ENCODE assay signal across 18 cellular contexts in genomic region chr5:126395627-126396026, GRCh38. TPM values are rescaled to one million over a fixed set of nuclear protein-coding genes. Genes with fewer than 3 reads are reported as not detected.
DNase-seq lines count a peak whose midpoint lies in the region; ATAC-seq and TF ChIP-seq lines count a peak whose summit lies in the region.
"Had no signal": no experiment of that assay in that cellular context is flagged by ENCODE, and none has a peak within 500 bp of the region (broad histone marks: within the 10 kb centered on the region; RNA-seq: fewer than 3 reads in every experiment).

No MANE protein-coding gene starts in this region.

- H3K4me1 ChIP-seq in GM23338 (ENCODE audit: insufficient read depth): no peaks in the 10 kb centered on the region
- peaks cover 18% of the 10 kb centered on the region for H3K4me1 ChIP-seq in SJSA1 (replicated peaks)
- H3K4me1 ChIP-seq in foreskin keratinocyte: peaks cover 15% of the 10 kb centered on the region
- H3K4me1 ChIP-seq: SJCRH30 had no signal

- no peaks in the 10 kb centered on the region for H3K27me3 Mint-ChIP-seq in GM23338 (ENCODE audit: insufficient read depth, low read depth, poor library complexity)
- no peaks in the 10 kb centered on the region for H3K27me3 Mint-ChIP-seq in osteocyte (ENCODE audit: unreplicated experiment)

- no peak for ATAC-seq in GM23338
- peak; percentile 49 for ATAC-seq in foreskin keratinocyte
- no peak for ATAC-seq in GM19035 (IDR thresholded peaks at IDR 0.05; ENCODE audit: unreplicated experiment)

- H3K27ac Mint-ChIP-seq in GM23338 (peak overlapping the region; percentile 82), osteocyte (ENCODE audit: unreplicated experiment) (peak overlapping the region; percentile 95)
- H3K27ac Mint-ChIP-seq: CD8-positive, alpha-beta memory T cell had no signal

- no peaks in the 10 kb centered on the region for H3K9me2 ChIP-seq in GM23338 (ENCODE audit: insufficient read depth)

- H3K4me1 Mint-ChIP-seq in GM23338 (peaks cover 7% of the 10 kb centered on the region), osteocyte (ENCODE audit: unreplicated experiment) (peaks cover 55% of the 10 kb centered on the region)
- H3K4me1 Mint-ChIP-seq: CD8-positive, alpha-beta memory T cell had no signal

- peaks cover 9% of the 10 kb centered on the region; the same call in 2 of the 3 replicates for H3K36me3 Mint-ChIP-seq in GM23338 (ENCODE audit: low read depth)
- H3K36me3 Mint-ChIP-seq in osteocyte (ENCODE audit: unreplicated experiment): peaks cover 11% of the 10 kb centered on the region

- H3K4me3 Mint-ChIP-seq in GM23338 (no peak overlapping the region), osteocyte (ENCODE audit: unreplicated experiment) (peak overlapping the region; percentile 54)
- H3K4me3 Mint-ChIP-seq: CD8-positive, alpha-beta memory T cell had no signal

- H3K27ac ChIP-seq in GM23338 (ENCODE audit: low read depth) (no peak overlapping the region), SJSA1 (peak overlapping the region; percentile 3; the same call in 1 of the 2 replicates), foreskin keratinocyte (peak overlapping the region; percentile 37)
- H3K27ac ChIP-seq: HL-60, PC-9, SJCRH30 had no signal

- H3K79me2 ChIP-seq in GM23338 (replicated peaks; ENCODE audit: insufficient read depth): no peaks in the 10 kb centered on the region

- no peaks in the 10 kb centered on the region for H4K20me1 ChIP-seq in GM23338 (replicated peaks; ENCODE audit: insufficient read depth)

- H3K27me3 ChIP-seq in GM23338 (ENCODE audit: insufficient read depth): no peaks in the 10 kb centered on the region
- no peaks in the 10 kb centered on the region for H3K27me3 ChIP-seq in SJSA1 (replicated peaks)
- no peaks in the 10 kb centered on the region for H3K27me3 ChIP-seq in foreskin keratinocyte
- H3K27me3 ChIP-seq: SJCRH30 had no signal

- no peak overlapping the region for H3K4me2 ChIP-seq in GM23338
- H3K4me2 ChIP-seq: PC-9 had no signal

- H3K36me3 ChIP-seq in GM23338 (ENCODE audit: insufficient read depth) (peaks cover 5% of the 10 kb centered on the region; the same call in 1 of the 2 replicates), SJSA1 (no peaks in the 10 kb centered on the region)
- H3K36me3 ChIP-seq: SJCRH30 had no signal

- H3K4me3 ChIP-seq in GM23338: no peak overlapping the region
- no peak overlapping the region for H3K4me3 ChIP-seq in SJSA1
- H3K4me3 ChIP-seq: PC-9, SJCRH30 had no signal

- no peaks in the 10 kb centered on the region for H3F3A ChIP-seq in GM23338 (replicated peaks; ENCODE audit: low read depth)

- no peak overlapping the region for H2AFZ ChIP-seq in GM23338
- H2AFZ ChIP-seq: PC-9 had no signal

- no peaks in the 10 kb centered on the region for H3K9me3 ChIP-seq in SJSA1 (replicated peaks)

- H3K9me3 Mint-ChIP-seq in GM23338: peaks cover 19% of the 10 kb centered on the region; the same call in 2 of the 3 replicates
- peaks cover 27% of the 10 kb centered on the region for H3K9me3 Mint-ChIP-seq in osteocyte (ENCODE audit: unreplicated experiment)

- DNase-seq in GM23338 (ENCODE audit: low spot score) (no peak), SJSA1 (ENCODE audit: low read depth in 1 of 2, low spot score in 2 of 2) (no peak), foreskin keratinocyte (no peak), osteocyte (ENCODE audit: extremely low spot score, unreplicated experiment) (no peak), NOMO-1 (lab: John Stamatoyannopoulos, UW; ENCODE audit: unreplicated experiment in 2 of 2) (no peak), activated gamma-delta T cell treated with Interleukin-2 at 50 U/mL for 16 hours (no peak)
- DNase-seq: C1 segment of cervical spinal cord; CD8-positive, alpha-beta memory T cell; GOT3; NCI-H1048; NCI-H1436; NCI-H1930; NCI-H345; NCI-H524 treated with DMSO at 0.1 percent for 48 hours; PC-9; SJCRH30 had no signal

- TF ChIP-seq CTCF in GM23338 (conservative IDR thresholded peaks at IDR 0.05; ENCODE audit: low read depth in 2 of 2) (no peak), foreskin keratinocyte (conservative IDR thresholded peaks at IDR 0.05) (no peak), osteocyte (IDR thresholded peaks at IDR 0.05) (no peak)

TF ChIP-seq in GM23338, 12 proteins besides CTCF, POLR2A, EP300 and RAD21:
- TF ChIP-seq, protein P1, sequence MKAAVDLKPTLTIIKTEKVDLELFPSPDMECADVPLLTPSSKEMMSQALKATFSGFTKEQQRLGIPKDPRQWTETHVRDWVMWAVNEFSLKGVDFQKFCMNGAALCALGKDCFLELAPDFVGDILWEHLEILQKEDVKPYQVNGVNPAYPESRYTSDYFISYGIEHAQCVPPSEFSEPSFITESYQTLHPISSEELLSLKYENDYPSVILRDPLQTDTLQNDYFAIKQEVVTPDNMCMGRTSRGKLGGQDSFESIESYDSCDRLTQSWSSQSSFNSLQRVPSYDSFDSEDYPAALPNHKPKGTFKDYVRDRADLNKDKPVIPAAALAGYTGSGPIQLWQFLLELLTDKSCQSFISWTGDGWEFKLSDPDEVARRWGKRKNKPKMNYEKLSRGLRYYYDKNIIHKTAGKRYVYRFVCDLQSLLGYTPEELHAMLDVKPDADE (IDR thresholded peaks at IDR 0.05): no peak
- TF ChIP-seq ZNF331 (CRISPR knock-in tag; IDR thresholded peaks at IDR 0.05; ENCODE audit: low read depth) (no peak), STAT1 (IDR thresholded peaks at IDR 0.05; ENCODE audit: unreplicated experiment) (no peak), ZNF114 (CRISPR knock-in tag; IDR thresholded peaks at IDR 0.05) (no peak), EZH2phosphoT487 (IDR thresholded peaks at IDR 0.05; ENCODE audit: unreplicated experiment) (no peak), EZH2 (IDR thresholded peaks at IDR 0.05; ENCODE audit: low read depth, unreplicated experiment) (no peak), JUNB (IDR thresholded peaks at IDR 0.05; ENCODE audit: unreplicated experiment) (no peak), NANOG (IDR thresholded peaks at IDR 0.05; ENCODE audit: borderline replicate concordance) (no peak)
- TF ChIP-seq, protein P2, sequence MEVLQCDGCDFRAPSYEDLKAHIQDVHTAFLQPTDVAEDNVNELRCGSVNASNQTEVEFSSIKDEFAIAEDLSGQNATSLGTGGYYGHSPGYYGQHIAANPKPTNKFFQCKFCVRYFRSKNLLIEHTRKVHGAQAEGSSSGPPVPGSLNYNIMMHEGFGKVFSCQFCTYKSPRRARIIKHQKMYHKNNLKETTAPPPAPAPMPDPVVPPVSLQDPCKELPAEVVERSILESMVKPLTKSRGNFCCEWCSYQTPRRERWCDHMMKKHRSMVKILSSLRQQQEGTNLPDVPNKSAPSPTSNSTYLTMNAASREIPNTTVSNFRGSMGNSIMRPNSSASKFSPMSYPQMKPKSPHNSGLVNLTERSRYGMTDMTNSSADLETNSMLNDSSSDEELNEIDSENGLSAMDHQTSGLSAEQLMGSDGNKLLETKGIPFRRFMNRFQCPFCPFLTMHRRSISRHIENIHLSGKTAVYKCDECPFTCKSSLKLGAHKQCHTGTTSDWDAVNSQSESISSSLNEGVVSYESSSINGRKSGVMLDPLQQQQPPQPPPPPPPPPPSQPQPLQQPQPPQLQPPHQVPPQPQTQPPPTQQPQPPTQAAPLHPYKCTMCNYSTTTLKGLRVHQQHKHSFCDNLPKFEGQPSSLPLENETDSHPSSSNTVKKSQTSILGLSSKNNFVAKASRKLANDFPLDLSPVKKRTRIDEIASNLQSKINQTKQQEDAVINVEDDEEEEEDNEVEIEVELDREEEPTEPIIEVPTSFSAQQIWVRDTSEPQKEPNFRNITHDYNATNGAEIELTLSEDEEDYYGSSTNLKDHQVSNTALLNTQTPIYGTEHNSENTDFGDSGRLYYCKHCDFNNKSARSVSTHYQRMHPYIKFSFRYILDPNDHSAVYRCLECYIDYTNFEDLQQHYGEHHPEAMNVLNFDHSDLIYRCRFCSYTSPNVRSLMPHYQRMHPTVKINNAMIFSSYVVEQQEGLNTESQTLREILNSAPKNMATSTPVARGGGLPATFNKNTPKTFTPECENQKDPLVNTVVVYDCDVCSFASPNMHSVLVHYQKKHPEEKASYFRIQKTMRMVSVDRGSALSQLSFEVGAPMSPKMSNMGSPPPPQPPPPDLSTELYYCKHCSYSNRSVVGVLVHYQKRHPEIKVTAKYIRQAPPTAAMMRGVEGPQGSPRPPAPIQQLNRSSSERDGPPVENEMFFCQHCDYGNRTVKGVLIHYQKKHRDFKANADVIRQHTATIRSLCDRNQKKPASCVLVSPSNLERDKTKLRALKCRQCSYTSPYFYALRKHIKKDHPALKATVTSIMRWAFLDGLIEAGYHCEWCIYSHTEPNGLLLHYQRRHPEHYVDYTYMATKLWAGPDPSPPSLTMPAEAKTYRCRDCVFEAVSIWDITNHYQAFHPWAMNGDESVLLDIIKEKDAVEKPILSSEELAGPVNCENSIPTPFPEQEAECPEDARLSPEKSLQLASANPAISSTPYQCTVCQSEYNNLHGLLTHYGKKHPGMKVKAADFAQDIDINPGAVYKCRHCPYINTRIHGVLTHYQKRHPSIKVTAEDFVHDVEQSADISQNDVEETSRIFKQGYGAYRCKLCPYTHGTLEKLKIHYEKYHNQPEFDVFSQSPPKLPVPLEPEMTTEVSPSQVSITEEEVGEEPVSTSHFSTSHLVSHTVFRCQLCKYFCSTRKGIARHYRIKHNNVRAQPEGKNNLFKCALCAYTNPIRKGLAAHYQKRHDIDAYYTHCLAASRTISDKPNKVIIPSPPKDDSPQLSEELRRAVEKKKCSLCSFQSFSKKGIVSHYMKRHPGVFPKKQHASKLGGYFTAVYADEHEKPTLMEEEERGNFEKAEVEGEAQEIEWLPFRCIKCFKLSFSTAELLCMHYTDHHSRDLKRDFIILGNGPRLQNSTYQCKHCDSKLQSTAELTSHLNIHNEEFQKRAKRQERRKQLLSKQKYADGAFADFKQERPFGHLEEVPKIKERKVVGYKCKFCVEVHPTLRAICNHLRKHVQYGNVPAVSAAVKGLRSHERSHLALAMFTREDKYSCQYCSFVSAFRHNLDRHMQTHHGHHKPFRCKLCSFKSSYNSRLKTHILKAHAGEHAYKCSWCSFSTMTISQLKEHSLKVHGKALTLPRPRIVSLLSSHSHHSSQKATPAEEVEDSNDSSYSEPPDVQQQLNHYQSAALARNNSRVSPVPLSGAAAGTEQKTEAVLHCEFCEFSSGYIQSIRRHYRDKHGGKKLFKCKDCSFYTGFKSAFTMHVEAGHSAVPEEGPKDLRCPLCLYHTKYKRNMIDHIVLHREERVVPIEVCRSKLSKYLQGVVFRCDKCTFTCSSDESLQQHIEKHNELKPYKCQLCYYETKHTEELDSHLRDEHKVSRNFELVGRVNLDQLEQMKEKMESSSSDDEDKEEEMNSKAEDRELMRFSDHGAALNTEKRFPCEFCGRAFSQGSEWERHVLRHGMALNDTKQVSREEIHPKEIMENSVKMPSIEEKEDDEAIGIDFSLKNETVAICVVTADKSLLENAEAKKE (CRISPR knock-in tag; IDR thresholded peaks at IDR 0.05): no peak

RNA-seq across cellular contexts. Expression of gene GRAMD2B, which starts 27.6 kb away (rescaled TPM):
- total RNA-seq in GM23338 (2014; rRNA removed; shearing (Covaris generic)): 14.9 and 16.9 TPM in 2 replicates
- 9.7 and 10.7 TPM in 2 replicates for polyA plus RNA-seq in GM23338 (2016; fragmentation: Nextera tagmentation; extraction: Ambion mirVana)
- total RNA-seq in SJSA1 (2014; rRNA removed; shearing (Covaris generic)): 25.5 and 33.6 TPM in 2 replicates
- 21.5 and 25.1 TPM in 2 replicates for total RNA-seq in foreskin keratinocyte
- polyA plus RNA-seq in foreskin keratinocyte: 11.0 and 14.4 TPM in 2 replicates
- 78.2 and 93.7 TPM in 2 replicates for total RNA-seq in osteocyte
